Comparison of ENCODE assay signal across 8 cellular contexts in genomic region chr10:101588879-101589278, GRCh38. TPM values are rescaled to one million over a fixed set of nuclear protein-coding genes. Genes with fewer than 3 reads are reported as not detected.
DNase-seq lines count a peak whose midpoint lies in the region; ATAC-seq and TF ChIP-seq lines count a peak whose summit lies in the region.

No MANE protein-coding gene starts in this region.

- peak overlapping the region; percentile 97 for H3K4me3 Mint-ChIP-seq in endothelial cell (ENCODE audit: unreplicated experiment)

- no peaks in the 10 kb centered on the region for H3K9me3 Mint-ChIP-seq in endothelial cell (ENCODE audit: unreplicated experiment)

- no peaks in the 10 kb centered on the region for H3K27me3 ChIP-seq in prostate gland (replicated peaks; ENCODE audit: insufficient read depth)

- peaks cover 4% of the 10 kb centered on the region for H3K36me3 Mint-ChIP-seq in endothelial cell (ENCODE audit: low read depth, unreplicated experiment)

- WGBS in prostate gland, result 60% methylated on average over 5 of the region's 5 CpGs

- peaks cover 6% of the 10 kb centered on the region for H3K27me3 Mint-ChIP-seq in endothelial cell (ENCODE audit: unreplicated experiment)

- intact Hi-C loops in prostate gland (cut with DNase I), result no loop called here

- H3K9me3 ChIP-seq in prostate gland, result no peaks in the 10 kb centered on the region

- DNase-seq in EH (ENCODE audit: low read depth) (peak; percentile 42), OCI-M2 (lab: John Stamatoyannopoulos, UW; ENCODE audit: unreplicated experiment) (peak; percentile 24), endothelial cell (ENCODE audit: low spot score) (no peak), prostate gland (ENCODE audit: low spot score) (no peak), NOMO-1 treated with DMSO at 0.1 percent for 48 hours (lab: John Stamatoyannopoulos, UW; ENCODE audit: unreplicated experiment) (no peak)
- DNase-seq in stimulated activated CD4-positive, alpha-beta T cell treated with anti-CD3 and anti-CD28 coated beads, Interleukin-12 subunit alpha, Interleukin-12 subunit beta, amount 100 ng/mL, for 4 hours, result no peak

- H3K27ac ChIP-seq in prostate gland, result no peak overlapping the region

- peaks cover 8% of the 10 kb centered on the region for H3K4me1 ChIP-seq in prostate gland (replicated peaks)

- ATAC-seq in GM18861 (IDR thresholded peaks at IDR 0.05; ENCODE audit: unreplicated experiment) (no peak), HG03175 (IDR thresholded peaks at IDR 0.05; ENCODE audit: unreplicated experiment) (no peak)

- H3K4me3 ChIP-seq in prostate gland, result peak overlapping the region; percentile 75 to 84

- H3K36me3 ChIP-seq in prostate gland, result no peaks in the 10 kb centered on the region

- TF ChIP-seq POLR2A in prostate gland (IDR thresholded peaks at IDR 0.05), result no peak

- peaks cover 13% of the 10 kb centered on the region for H3K4me1 Mint-ChIP-seq in endothelial cell (ENCODE audit: unreplicated experiment)

- H3K27ac Mint-ChIP-seq in endothelial cell (ENCODE audit: unreplicated experiment), result no peak overlapping the region

- no peak for TF ChIP-seq CTCF in endothelial cell (IDR thresholded peaks at IDR 0.05; ENCODE audit: unreplicated experiment)
- no peak for TF ChIP-seq CTCF in prostate gland (IDR thresholded peaks at IDR 0.05)

RNA-seq across cellular contexts. Expression of gene DPCD, which starts 0.8 kb away (rescaled TPM):
- total RNA-seq in endothelial cell (ENCODE audit: unreplicated experiment) (16.7 TPM), prostate gland (10 to 100 TPM; 23.9 to 66.1 TPM)

RNA-seq across cellular contexts. Expression of gene POLL, which starts 0.8 kb away (rescaled TPM):
- total RNA-seq in endothelial cell (ENCODE audit: unreplicated experiment), result 44.8 TPM
- 10 to 100 TPM; 23.2 to 44.7 TPM for total RNA-seq in prostate gland

Comparison
In these comparisons a context has a peak if more than half of its experiments do, and no peak if none do; other contexts are left out.
1. DNase-seq: peak in EH (single experiment) and OCI-M2 (single experiment); none in endothelial cell (single experiment), prostate gland (single experiment), NOMO-1 treated with DMSO at 0.1 percent for 48 hours (single experiment) and stimulated activated CD4-positive, alpha-beta T cell treated with anti-CD3 and anti-CD28 coated beads, Interleukin-12 subunit alpha, Interleukin-12 subunit beta, amount 100 ng/mL, for 4 hours (single experiment).